In the genomic region with DNA sequence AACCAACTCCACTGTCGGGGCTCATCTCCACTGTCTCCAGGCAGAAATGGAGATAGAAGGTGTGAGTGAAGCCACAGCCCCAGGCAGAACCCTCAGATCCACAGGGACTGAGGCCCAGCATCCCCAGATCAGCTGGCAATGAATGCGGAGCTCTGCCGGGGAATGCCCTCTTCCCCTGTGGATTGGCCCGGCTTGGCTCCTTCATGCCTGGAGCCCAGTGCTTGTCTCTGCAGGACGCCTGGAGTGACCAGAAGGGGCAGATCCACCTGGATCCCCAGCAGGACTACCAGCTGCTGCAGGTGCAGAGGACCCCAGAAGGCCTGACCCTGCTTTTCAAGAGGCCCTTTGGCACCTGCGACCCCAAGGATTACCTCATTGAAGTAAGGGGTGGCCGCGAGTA, we compare ENCODE assay signal across 2 cellular contexts.
TF ChIP-seq lines count a peak whose summit lies in the region.

No MANE protein-coding gene starts in this region.

TF ChIP-seq in SK-N-SH, 30 proteins besides CTCF, POLR2A, EP300 and RAD21 (continued from another document):
- TF ChIP-seq, protein P1, sequence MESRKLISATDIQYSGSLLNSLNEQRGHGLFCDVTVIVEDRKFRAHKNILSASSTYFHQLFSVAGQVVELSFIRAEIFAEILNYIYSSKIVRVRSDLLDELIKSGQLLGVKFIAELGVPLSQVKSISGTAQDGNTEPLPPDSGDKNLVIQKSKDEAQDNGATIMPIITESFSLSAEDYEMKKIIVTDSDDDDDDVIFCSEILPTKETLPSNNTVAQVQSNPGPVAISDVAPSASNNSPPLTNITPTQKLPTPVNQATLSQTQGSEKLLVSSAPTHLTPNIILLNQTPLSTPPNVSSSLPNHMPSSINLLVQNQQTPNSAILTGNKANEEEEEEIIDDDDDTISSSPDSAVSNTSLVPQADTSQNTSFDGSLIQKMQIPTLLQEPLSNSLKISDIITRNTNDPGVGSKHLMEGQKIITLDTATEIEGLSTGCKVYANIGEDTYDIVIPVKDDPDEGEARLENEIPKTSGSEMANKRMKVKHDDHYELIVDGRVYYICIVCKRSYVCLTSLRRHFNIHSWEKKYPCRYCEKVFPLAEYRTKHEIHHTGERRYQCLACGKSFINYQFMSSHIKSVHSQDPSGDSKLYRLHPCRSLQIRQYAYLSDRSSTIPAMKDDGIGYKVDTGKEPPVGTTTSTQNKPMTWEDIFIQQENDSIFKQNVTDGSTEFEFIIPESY (IDR thresholded peaks at IDR 0.05; ENCODE audit: borderline replicate concordance, low read depth), result no peak
- TF ChIP-seq USF1 (IDR thresholded peaks at IDR 0.05; ENCODE audit: borderline replicate concordance, low read depth) (no peak), RXRA (IDR thresholded peaks at IDR 0.05; ENCODE audit: borderline replicate concordance, low read depth) (no peak), SIN3A (IDR thresholded peaks at IDR 0.05; ENCODE audit: borderline replicate concordance, low read depth, low read length) (no peak)

TF ChIP-seq in SK-N-SH treated with all-trans-retinoic acid at 6 μM for 48 hours, 23 proteins besides CTCF, POLR2A, EP300 and RAD21 (continued from another document):
- TF ChIP-seq ZFP30 (CRISPR knock-in tag; IDR thresholded peaks at IDR 0.05), result no peak
- no peak for TF ChIP-seq TOX (CRISPR knock-in tag; IDR thresholded peaks at IDR 0.05; ENCODE audit: borderline replicate concordance)
- TF ChIP-seq ZNF8 (CRISPR knock-in tag; IDR thresholded peaks at IDR 0.05), result no peak
- TF ChIP-seq ARNTL (CRISPR knock-in tag; IDR thresholded peaks at IDR 0.05; ENCODE audit: borderline replicate concordance, low read depth), result no peak
